Comparison of ENCODE assay signal across 1 cellular context in genomic region chr3:98952404-98952803, GRCh38.
TF ChIP-seq lines count a peak whose summit lies in the region.

No MANE protein-coding gene starts in this region.

TF ChIP-seq in H1, 55 proteins besides CTCF, POLR2A, EP300 and RAD21 (continued from another document):
- TF ChIP-seq BCL11A (IDR thresholded peaks at IDR 0.05; ENCODE audit: low read depth in 2 of 2, low read length in 2 of 2) (no peak), CBX8 (IDR thresholded peaks at IDR 0.05; ENCODE audit: borderline replicate concordance, low read depth, low read length) (no peak), SIN3A (conservative IDR thresholded peaks at IDR 0.05 in 1 of 2, IDR thresholded peaks at IDR 0.05 in 1 of 2; ENCODE audit: low read depth in 1 of 2, low read length in 2 of 2) (no peak)
